Comparison of ENCODE assay signal across 11 cellular contexts in genomic region chr2:62512385-62512784, GRCh38.
"Had no signal": no experiment of that assay in that cellular context is flagged by ENCODE, and none has a peak within 500 bp of the region (broad histone marks: within the 10 kb centered on the region; RNA-seq: fewer than 3 reads in every experiment).

No MANE protein-coding gene starts in this region.

- H3K36me3 ChIP-seq: HAP-1 had no signal

- ATAC-seq: GM23338, HCT116 had no signal

- H3K27ac ChIP-seq: GM23248 had no signal

- H3K4me3 ChIP-seq: GM23248, GM23338, HAP-1 had no signal

- H2AFZ ChIP-seq: GM23248, GM23338 had no signal

- H3K9ac ChIP-seq: GM23248 had no signal

- H3K4me1 ChIP-seq: HAP-1 had no signal

- DNase-seq: GM23248, GOT3, H7, H9, HCEC 1CT, HFFc6 had no signal

- H3K4me2 ChIP-seq: GM23338 had no signal

- FAIRE-seq: H1, H54 had no signal
